In the genomic region with DNA sequence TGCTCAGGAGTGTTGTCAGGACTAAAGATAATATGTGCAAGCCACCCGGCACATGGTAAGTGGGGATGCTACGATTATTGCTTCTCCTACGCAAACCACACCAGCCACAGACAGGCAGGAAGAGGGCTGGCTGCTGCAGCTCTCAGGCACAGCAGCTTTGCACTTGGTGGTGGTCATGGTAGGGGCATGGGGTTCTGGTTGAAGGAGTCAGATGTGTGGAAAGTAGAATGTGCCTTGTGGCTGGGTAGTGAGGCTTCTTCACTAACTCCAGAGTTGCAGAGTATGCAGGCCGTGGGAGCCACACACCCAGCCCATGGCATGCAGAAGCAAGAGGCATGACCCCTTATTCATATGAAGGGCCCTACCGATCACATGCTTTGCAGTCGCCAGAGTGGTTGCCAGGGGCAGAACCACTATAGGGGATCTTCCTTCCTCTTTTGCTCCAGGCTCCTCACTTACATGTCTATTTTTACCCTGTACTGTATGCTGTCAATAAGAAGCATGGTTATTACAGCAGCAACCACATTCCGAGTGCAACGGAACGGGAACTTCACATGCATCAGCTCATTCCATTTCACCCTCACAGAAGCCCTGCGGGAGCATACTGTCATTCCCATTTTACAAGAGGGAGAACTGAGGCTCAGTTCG, we compare ENCODE assay signal across 9 cellular contexts. TPM values are rescaled to one million over a fixed set of nuclear protein-coding genes. Genes with fewer than 3 reads are reported as not detected.
DNase-seq lines count a peak whose midpoint lies in the region; ATAC-seq, FAIRE-seq and TF ChIP-seq lines count a peak whose summit lies in the region.
"Had no signal": no experiment of that assay in that cellular context is flagged by ENCODE, and none has a peak within 500 bp of the region (broad histone marks: within the 10 kb centered on the region; RNA-seq: fewer than 3 reads in every experiment).

No MANE protein-coding gene starts in this region.

- POLR2A ChIA-PET in HEK293T (lab: Yijun Ruan, JAX), result no interaction called here

- H3K36me3 ChIP-seq in left lung (no peaks in the 10 kb centered on the region), ovary (no peaks in the 10 kb centered on the region)

- TF ChIP-seq CTCF in left lung (IDR thresholded peaks at IDR 0.05) (no peak), ovary (IDR thresholded peaks at IDR 0.05) (no peak), D721Med (IDR thresholded peaks at IDR 0.05; ENCODE audit: insufficient read depth, missing control alignments) (no peak)

- FAIRE-seq in D721Med (lab: Jason Lieb, UNC), result no peak

- no peak overlapping the region for H3K27ac Mint-ChIP-seq in stimulated activated effector memory CD8-positive, alpha-beta T cell treated with anti-CD3 and anti-CD28 coated beads, Interleukin-12 subunit alpha, Interleukin-12 subunit beta, amount 100 ng/mL, for 72 hours

- H3K36me3 Mint-ChIP-seq in stimulated activated effector memory CD8-positive, alpha-beta T cell treated with anti-CD3 and anti-CD28 coated beads, Interleukin-12 subunit alpha, Interleukin-12 subunit beta, amount 100 ng/mL, for 72 hours, result no peaks in the 10 kb centered on the region

- H3K9me3 ChIP-seq in left lung, result no peaks in the 10 kb centered on the region
- no peaks in the 10 kb centered on the region for H3K9me3 ChIP-seq in ovary

- no peak for TF ChIP-seq EP300 in ovary (IDR thresholded peaks at IDR 0.05)

- CTCF ChIA-PET in HEK293T (lab: Yijun Ruan, JAX), result interaction anchor here (1.0 kb wide), 1 partner anchor 141 kb away, joined by 5 read pairs; no protein-coding TSS in a partner anchor

- peaks cover 70% of the 10 kb centered on the region for H3K4me1 Mint-ChIP-seq in stimulated activated effector memory CD8-positive, alpha-beta T cell treated with anti-CD3 and anti-CD28 coated beads, Interleukin-12 subunit alpha, Interleukin-12 subunit beta, amount 100 ng/mL, for 72 hours

- ATAC-seq in left lung, result peak; percentile 49
- ATAC-seq in stimulated activated effector memory CD8-positive, alpha-beta T cell treated with anti-CD3 and anti-CD28 coated beads, Interleukin-12 subunit alpha, Interleukin-12 subunit beta, amount 100 ng/mL, for 72 hours, result peak; percentile 93

- DNase-seq in activated gamma-delta T cell treated with Interleukin-2 at 50 U/mL for 16 hours (peak; percentile 78), activated gamma-delta T cell (lab: John Stamatoyannopoulos, UW) (no peak), left lung (peak in 1 of 2 donors; percentile 67), ovary (no peak), D721Med (ENCODE audit: insufficient read length, low spot score) (no peak), HEK293T (ENCODE audit: extremely low spot score) (no peak)
- DNase-seq in activated CD4-positive, alpha-beta T cell treated with anti-CD3 and anti-CD28 coated beads, Interleukin-2, amount 50 U/mL, for 1 hour, result peak; percentile 64
- DNase-seq in stimulated activated effector memory CD8-positive, alpha-beta T cell treated with anti-CD3 and anti-CD28 coated beads, Interleukin-12 subunit alpha, Interleukin-12 subunit beta, amount 100 ng/mL, for 72 hours (ENCODE audit: low spot score in 2 of 2), result peak; percentile 64 to 87

- WGBS in ovary, 3 donors, result 88 to 91% (median 88%) methylated on average over 11 of the region's 11 CpGs

- H3K27ac ChIP-seq in left lung (peak overlapping the region in 1 of 2 donors; percentile 42), ovary (no peak overlapping the region)
- H3K27ac ChIP-seq: 22Rv1 had no signal

- no peaks in the 10 kb centered on the region for H3K27me3 ChIP-seq in left lung
- no peaks in the 10 kb centered on the region for H3K27me3 ChIP-seq in ovary

- no peaks in the 10 kb centered on the region for H3K9me3 Mint-ChIP-seq in stimulated activated effector memory CD8-positive, alpha-beta T cell treated with anti-CD3 and anti-CD28 coated beads, Interleukin-12 subunit alpha, Interleukin-12 subunit beta, amount 100 ng/mL, for 72 hours

- peak overlapping the region; percentile 28 for H3K4me3 Mint-ChIP-seq in stimulated activated effector memory CD8-positive, alpha-beta T cell treated with anti-CD3 and anti-CD28 coated beads, Interleukin-12 subunit alpha, Interleukin-12 subunit beta, amount 100 ng/mL, for 72 hours

- intact Hi-C loops in left lung (cut with DNase I), result loop anchor here in 1 of 2 donors (5.0 kb wide), 1 partner anchor 141 kb away; no protein-coding TSS in a partner anchor
- intact Hi-C loops in ovary (cut with DNase I), result loop anchor here in 2 of 4 donors (5.0 to 10.0 kb wide), 2 partner anchors 128 to 141 kb away; no protein-coding TSS in a partner anchor

- H3K4me3 ChIP-seq in left lung, result no peak overlapping the region
- no peak overlapping the region for H3K4me3 ChIP-seq in ovary

- H3K4me1 ChIP-seq in left lung, result peaks cover 5 to 68% of the 10 kb centered on the region in 2 donors
- H3K4me1 ChIP-seq in ovary (ENCODE audit: insufficient read depth), result peaks cover 12% of the 10 kb centered on the region

- no peak for TF ChIP-seq POLR2A in ovary (IDR thresholded peaks at IDR 0.05)

TF ChIP-seq in HEK293T, 16 proteins besides CTCF, POLR2A, EP300 and RAD21:
- TF ChIP-seq FOXA1 (IDR thresholded peaks at IDR 0.05) (no peak), L3MBTL2 (conservative IDR thresholded peaks at IDR 0.05) (no peak), FOXM1 (IDR thresholded peaks at IDR 0.05; ENCODE audit: borderline replicate concordance) (no peak)
- TF ChIP-seq, protein P1, sequence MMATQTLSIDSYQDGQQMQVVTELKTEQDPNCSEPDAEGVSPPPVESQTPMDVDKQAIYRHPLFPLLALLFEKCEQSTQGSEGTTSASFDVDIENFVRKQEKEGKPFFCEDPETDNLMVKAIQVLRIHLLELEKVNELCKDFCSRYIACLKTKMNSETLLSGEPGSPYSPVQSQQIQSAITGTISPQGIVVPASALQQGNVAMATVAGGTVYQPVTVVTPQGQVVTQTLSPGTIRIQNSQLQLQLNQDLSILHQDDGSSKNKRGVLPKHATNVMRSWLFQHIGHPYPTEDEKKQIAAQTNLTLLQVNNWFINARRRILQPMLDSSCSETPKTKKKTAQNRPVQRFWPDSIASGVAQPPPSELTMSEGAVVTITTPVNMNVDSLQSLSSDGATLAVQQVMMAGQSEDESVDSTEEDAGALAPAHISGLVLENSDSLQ (IDR thresholded peaks at IDR 0.05), result no peak

RNA-seq across cellular contexts. Expression of a gene that starts 59.2 kb away (rescaled TPM):
- total RNA-seq in left lung (10 to 100 TPM; 86.4 to 89.1 TPM), ovary (100 to 1,000 TPM in 1 of 7 donors, 10 to 100 TPM in 6; 60.7 to 105 (median 82.9) TPM)
- polyA plus RNA-seq in ovary, result 10 to 100 TPM; 42.8 to 43.8 TPM

Comparison
In these comparisons a context has a peak if more than half of its experiments do, and no peak if none do; other contexts are left out.
1. DNase-seq: peak in activated gamma-delta T cell treated with Interleukin-2 at 50 U/mL for 16 hours (single experiment), activated CD4-positive, alpha-beta T cell treated with anti-CD3 and anti-CD28 coated beads, Interleukin-2, amount 50 U/mL, for 1 hour (single experiment) and stimulated activated effector memory CD8-positive, alpha-beta T cell treated with anti-CD3 and anti-CD28 coated beads, Interleukin-12 subunit alpha, Interleukin-12 subunit beta, amount 100 ng/mL, for 72 hours (2 of 2); none in activated gamma-delta T cell (single experiment), ovary (0 of 5), D721Med (single experiment) and HEK293T (single experiment).